In the genomic region with DNA sequence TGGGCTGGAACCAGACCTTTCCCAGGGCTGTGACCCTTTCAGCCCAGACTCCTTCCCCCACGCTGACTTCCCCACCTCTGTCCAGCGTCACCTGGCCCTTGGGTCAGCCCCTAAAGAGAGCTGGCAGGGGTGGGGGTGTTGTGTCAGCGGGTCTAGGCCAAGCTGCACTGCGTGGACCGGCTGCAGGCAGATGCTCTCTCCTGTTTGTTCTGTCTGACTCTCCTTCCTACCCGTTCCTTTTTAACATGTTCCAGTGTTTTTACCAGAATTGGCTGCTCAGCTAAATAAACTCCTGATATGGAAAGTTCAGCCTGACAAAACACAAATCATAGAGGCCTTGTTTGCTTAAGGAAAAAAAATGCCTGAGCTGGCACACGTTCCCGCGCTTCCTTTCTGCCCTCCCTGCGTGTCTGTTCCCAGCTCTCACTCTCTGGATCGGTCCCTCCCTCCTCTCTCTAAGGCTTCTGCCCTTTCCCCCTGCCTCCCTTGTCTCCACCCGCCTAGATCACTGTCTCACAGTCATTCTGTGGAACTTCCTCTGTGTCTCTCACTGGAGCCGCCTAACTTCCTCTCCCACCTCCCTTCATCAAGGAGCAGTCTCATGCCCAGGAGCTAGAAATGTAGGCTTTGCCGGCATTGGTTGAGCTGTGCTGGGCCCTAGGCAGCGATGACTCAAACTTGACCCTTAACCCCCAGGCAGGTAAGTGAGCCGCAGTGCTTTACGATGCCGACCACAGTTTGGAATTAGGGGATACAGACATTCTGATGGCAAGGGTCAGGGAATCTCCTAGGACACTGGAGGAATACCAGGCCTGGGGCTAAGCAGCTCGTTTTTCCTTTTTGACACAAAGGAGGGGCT, we compare ENCODE assay signal across 8 cellular contexts. TPM values are rescaled to one million over a fixed set of nuclear protein-coding genes. Genes with fewer than 3 reads are reported as not detected.
A peak's percentile ranks its signal among the peaks of the same experiment; 100 is the strongest.
DNase-seq lines count a peak whose midpoint lies in the region; ATAC-seq and TF ChIP-seq lines count a peak whose summit lies in the region.

No MANE protein-coding gene starts in this region.

- peak overlapping the region; percentile 46 to 75 (median 55) for H3K4me3 Mint-ChIP-seq in nephron

- intact Hi-C loops in esophagus squamous epithelium (cut with DNase I), result no loop called here

- peaks cover 56% of the 10 kb centered on the region for H3K4me1 Mint-ChIP-seq in nephron

- H3K9me3 Mint-ChIP-seq in activated naive CD4-positive, alpha-beta T cell treated with anti-CD3 and anti-CD28 coated beads, Interleukin-2, amount 50 U/mL, for 72 hours, result no peaks in the 10 kb centered on the region
- no peaks in the 10 kb centered on the region for H3K9me3 Mint-ChIP-seq in nephron

- no peaks in the 10 kb centered on the region for H3K36me3 Mint-ChIP-seq in activated naive CD4-positive, alpha-beta T cell treated with anti-CD3 and anti-CD28 coated beads, Interleukin-2, amount 50 U/mL, for 72 hours
- H3K36me3 Mint-ChIP-seq in nephron (ENCODE audit: low read depth), result peaks cover 31% of the 10 kb centered on the region

- H3K27ac ChIP-seq in SJSA1 (peak overlapping the region; percentile 34), esophagus squamous epithelium (peak overlapping the region; percentile 65 to 89 (median 81))

- ATAC-seq in activated naive CD4-positive, alpha-beta T cell treated with anti-CD3 and anti-CD28 coated beads, Interleukin-2, amount 50 U/mL, for 72 hours, result no peak
- ATAC-seq in GM21390 (IDR thresholded peaks at IDR 0.05; ENCODE audit: unreplicated experiment) (no peak), GM19023 (IDR thresholded peaks at IDR 0.05; ENCODE audit: unreplicated experiment) (no peak)

- DNase-seq in activated naive CD4-positive, alpha-beta T cell treated with anti-CD3 and anti-CD28 coated beads, Interleukin-2, amount 50 U/mL, for 72 hours (ENCODE audit: low spot score in 2 of 2), result no peak
- DNase-seq in activated naive CD4-positive, alpha-beta T cell (lab: John Stamatoyannopoulos, UW), result no peak
- DNase-seq in SJSA1 (ENCODE audit: low read depth in 1 of 2, low spot score in 2 of 2) (peak; percentile 76 to 80), esophagus squamous epithelium (lab: John Stamatoyannopoulos, UW) (no peak), NCI-H2171 treated with DMSO at 0.1 percent for 48 hours (lab: John Stamatoyannopoulos, UW) (no peak)

- H3K36me3 ChIP-seq in SJSA1, result 0 out of 2 replicates have a peak, but pooled peaks cover 6% of the 10 kb centered on the region
- peaks cover 0 to 29% (median 0%) of the 10 kb centered on the region in 3 donors for H3K36me3 ChIP-seq in esophagus squamous epithelium

- TF ChIP-seq POLR2A in esophagus squamous epithelium (IDR thresholded peaks at IDR 0.05), result peak in 1 of 4 donors; percentile 15

- H3K27me3 ChIP-seq in SJSA1 (replicated peaks), result no peaks in the 10 kb centered on the region
- H3K27me3 ChIP-seq in esophagus squamous epithelium, result no peaks in the 10 kb centered on the region

- WGBS in esophagus squamous epithelium, 2 donors, result 16% methylated on average over 14 to 19 of the region's 19 CpGs

- no peaks in the 10 kb centered on the region for H3K9me3 ChIP-seq in SJSA1 (replicated peaks)
- no peaks in the 10 kb centered on the region for H3K9me3 ChIP-seq in esophagus squamous epithelium

- TF ChIP-seq CTCF in esophagus squamous epithelium (IDR thresholded peaks at IDR 0.05), result no peak
- no peak for TF ChIP-seq CTCF in nephron (IDR thresholded peaks at IDR 0.05; ENCODE audit: unreplicated experiment in 3 of 3)

- H3K27ac Mint-ChIP-seq in activated naive CD4-positive, alpha-beta T cell treated with anti-CD3 and anti-CD28 coated beads, Interleukin-2, amount 50 U/mL, for 72 hours, result peak overlapping the region; percentile 17 to 22
- H3K27ac Mint-ChIP-seq in nephron, result peak overlapping the region; percentile 97 to 99 (median 98)

- H3K4me1 ChIP-seq in SJSA1 (replicated peaks), result peaks cover 51% of the 10 kb centered on the region
- peaks cover 24 to 65% (median 33%) of the 10 kb centered on the region in 3 donors for H3K4me1 ChIP-seq in esophagus squamous epithelium

- H3K27me3 Mint-ChIP-seq in nephron (ENCODE audit: low read depth), result peaks cover 3% of the 10 kb centered on the region

- H3K4me3 ChIP-seq in SJSA1 (peak overlapping the region; percentile 10), esophagus squamous epithelium (peak overlapping the region in 2 of 4 donors; percentile 4 to 30)

RNA-seq across cellular contexts. Expression of gene MLXIP, which starts 15.5 kb away (rescaled TPM):
- total RNA-seq in activated naive CD4-positive, alpha-beta T cell treated with anti-CD3 and anti-CD28 coated beads, Interleukin-2, amount 50 U/mL, for 72 hours, result 10 to 100 TPM; 34.9 to 36.0 TPM
- total RNA-seq in SJSA1 (2014; rRNA removed; shearing (Covaris generic)), result 11.1 and 13.5 TPM in 2 replicates
- 10 to 100 TPM in 3 of 4 donors, 1 to 10 TPM in 1; 9.6 to 20.0 (median 11.4) TPM for total RNA-seq in esophagus squamous epithelium

RNA-seq across cellular contexts. Expression of gene BCL7A, which starts 41.4 kb away (rescaled TPM):
- 1 to 10 TPM; 3.3 to 5.8 TPM for total RNA-seq in activated naive CD4-positive, alpha-beta T cell treated with anti-CD3 and anti-CD28 coated beads, Interleukin-2, amount 50 U/mL, for 72 hours
- total RNA-seq in SJSA1 (2014; rRNA removed; shearing (Covaris generic)), result 1.5 and 6.4 TPM in 2 replicates
- total RNA-seq in esophagus squamous epithelium, result 1 to 10 TPM; 2.5 to 8.6 (median 5.1) TPM

Comparison
In these comparisons a context has a peak if more than half of its experiments do, and no peak if none do; other contexts are left out.
1. DNase-seq: peak in SJSA1 (2 of 2); none in activated naive CD4-positive, alpha-beta T cell treated with anti-CD3 and anti-CD28 coated beads, Interleukin-2, amount 50 U/mL, for 72 hours (0 of 2), activated naive CD4-positive, alpha-beta T cell (0 of 4), esophagus squamous epithelium (single experiment) and NCI-H2171 treated with DMSO at 0.1 percent for 48 hours (single experiment).